In genomic region chr18:3666526-3667254, GRCh38 we compare ENCODE assay signal across 10 cellular contexts.
DNase-seq lines count a peak whose midpoint lies in the region; ATAC-seq and TF ChIP-seq lines count a peak whose summit lies in the region.
"Had no signal": no experiment of that assay in that cellular context is flagged by ENCODE, and none has a peak within 500 bp of the region (broad histone marks: within the 10 kb centered on the region; RNA-seq: fewer than 3 reads in every experiment).

No MANE protein-coding gene starts in this region.

- H3K4me3 ChIP-seq in A673 (ENCODE audit: low read depth, low read length, poor library complexity, severe bottlenecking), result no peak overlapping the region
- H3K4me3 ChIP-seq in RWPE2 (ENCODE audit: severe bottlenecking), result no peak overlapping the region
- no peak overlapping the region for H3K4me3 ChIP-seq in liver (ENCODE audit: low read depth in 1 of 3, low read length in 3 of 3)
- H3K4me3 ChIP-seq in WERI-Rb-1 (ENCODE audit: low read depth, low read length), result no peak overlapping the region

- peaks cover 24% of the 10 kb centered on the region for H3K36me3 ChIP-seq in A673 (ENCODE audit: insufficient read depth, low read length, poor library complexity, severe bottlenecking)
- H3K36me3 ChIP-seq in RWPE2 (ENCODE audit: low read depth), result no peaks in the 10 kb centered on the region
- H3K36me3 ChIP-seq in liver (ENCODE audit: control insufficient read depth in 4 of 4, insufficient read depth in 3 of 4, low read depth in 1 of 4, low read length in 3 of 4), result no peaks in the 10 kb centered on the region
- H3K36me3 ChIP-seq in WERI-Rb-1, result no peaks in the 10 kb centered on the region
- H3K36me3 ChIP-seq: ascending aorta, tibial artery had no signal

- H3K4me1 ChIP-seq in A673 (ENCODE audit: insufficient read depth, low read length, poor library complexity, severe bottlenecking) (peaks cover 62% of the 10 kb centered on the region), RWPE2 (ENCODE audit: insufficient read depth, poor library complexity, severe bottlenecking) (peaks cover 10% of the 10 kb centered on the region), liver (ENCODE audit: control insufficient read depth in 4 of 4, insufficient read depth in 4 of 4, low read length in 3 of 4) (peaks cover 0 to 15% (median 8%) of the 10 kb centered on the region in 4 donors)

- TSS peak; percentile 78 for BruUV-seq in A673 (replicated peaks; lab: Mats Ljungman, UMichigan)

- TF ChIP-seq RAD21 in liver (IDR thresholded peaks at IDR 0.05), result no peak

- H3K27me3 ChIP-seq in A673 (replicated peaks; ENCODE audit: insufficient read depth, low read depth, low read length, poor library complexity) (no peaks in the 10 kb centered on the region), RWPE2 (ENCODE audit: insufficient read depth, poor library complexity, severe bottlenecking) (no peaks in the 10 kb centered on the region), liver (ENCODE audit: control insufficient read depth in 4 of 4, insufficient read depth in 4 of 4, low read length in 3 of 4) (no peaks in the 10 kb centered on the region), WERI-Rb-1 (ENCODE audit: insufficient read depth, low read depth, severe bottlenecking) (no peaks in the 10 kb centered on the region)
- H3K27me3 ChIP-seq: ascending aorta, tibial artery had no signal

- TF ChIP-seq CTCF in A673 (conservative IDR thresholded peaks at IDR 0.05; ENCODE audit: low read depth, low read length) (0 out of 2 replicates have a peak, but pooled peaks have one; percentile 0), RWPE2 (IDR thresholded peaks at IDR 0.05; ENCODE audit: poor library complexity, severe bottlenecking) (peak; percentile 70), liver (IDR thresholded peaks at IDR 0.05; ENCODE audit: low read depth, low read length, missing input control) (no peak), WERI-Rb-1 (IDR thresholded peaks at IDR 0.05; ENCODE audit: low read depth, low read length) (no peak)

- intact Hi-C loops in A673 (cut with micrococcal nuclease; ENCODE audit: unreplicated experiment), result loop anchor here (1.0 to 2.0 kb wide), 4 partner anchors 63 to 384 kb away; no protein-coding TSS in a partner anchor

- WGBS in liver, result 54% methylated on average over 5 of the region's 5 CpGs

- H3K27ac ChIP-seq in A673 (ENCODE audit: low read depth, low read length, poor library complexity, severe bottlenecking), result peak overlapping the region; percentile 88
- H3K27ac ChIP-seq in RWPE2 (ENCODE audit: poor library complexity, severe bottlenecking), result peak overlapping the region; percentile 78
- H3K27ac ChIP-seq in liver (ENCODE audit: low read depth in 1 of 2, low read length in 2 of 2), result no peak overlapping the region
- H3K27ac ChIP-seq in WERI-Rb-1, result no peak overlapping the region

- no peak for DNase-seq in A673 (ENCODE audit: low spot score)
- no peak for DNase-seq in RWPE2 (ENCODE audit: low spot score)
- no peak for DNase-seq in WERI-Rb-1
- no peak for DNase-seq in NCI-H774 (lab: John Stamatoyannopoulos, UW)
- DNase-seq in NCI-H1694 (lab: John Stamatoyannopoulos, UW), result no peak
- no peak for DNase-seq in HK-2 (ENCODE audit: unreplicated experiment)

- H3K9ac ChIP-seq in liver (ENCODE audit: low read depth in 1 of 2, low read length in 2 of 2), result peak overlapping the region in 1 of 2 donors; percentile 18

- H3K9me3 ChIP-seq in A673 (ENCODE audit: low read depth, low read length, poor library complexity, severe bottlenecking) (peaks cover 9% of the 10 kb centered on the region), RWPE2 (ENCODE audit: severe bottlenecking) (no peaks in the 10 kb centered on the region), liver (ENCODE audit: control insufficient read depth in 4 of 4, low read length in 3 of 4) (no peaks in the 10 kb centered on the region), WERI-Rb-1 (ENCODE audit: severe bottlenecking) (peaks cover 18% of the 10 kb centered on the region)
- H3K9me3 ChIP-seq: ascending aorta, tibial artery had no signal

- POLR2A ChIA-PET in A673 (lab: Charles Lee; ENCODE audit: low non-redundant PET), result interaction anchor here (0.6 to 0.8 kb wide), 4 partner anchors 68 to 403 kb away, joined by 3 to 9 read pairs (median 5); no protein-coding TSS in a partner anchor

- CTCF ChIA-PET in A673 (lab: Charles Lee), result interaction anchor here (0.6 to 2.8 kb wide), 17 partner anchors 15 to 1125 kb away, joined by 3 to 29 read pairs (median 4); no protein-coding TSS in a partner anchor

- ATAC-seq in GM21390 (IDR thresholded peaks at IDR 0.05; ENCODE audit: unreplicated experiment) (peak; percentile 26), RWPE2 (ENCODE audit: low read depth) (no peak)

TF ChIP-seq in liver, 16 proteins besides CTCF, POLR2A, EP300 and RAD21:
- no peak for TF ChIP-seq REST (IDR thresholded peaks at IDR 0.05)
- peak; percentile 36 for TF ChIP-seq FOXA1 (IDR thresholded peaks at IDR 0.05)

Comparison
In these comparisons a context has a peak if more than half of its experiments do, and no peak if none do; other contexts are left out.
1. H3K27ac ChIP-seq: peak in A673 (single experiment) and RWPE2 (single experiment); none in liver (0 of 2) and WERI-Rb-1 (single experiment).
2. CTCF ChIP-seq: peak in A673 (single experiment) and RWPE2 (single experiment); none in liver (single experiment) and WERI-Rb-1 (single experiment).